In the genomic region with DNA sequence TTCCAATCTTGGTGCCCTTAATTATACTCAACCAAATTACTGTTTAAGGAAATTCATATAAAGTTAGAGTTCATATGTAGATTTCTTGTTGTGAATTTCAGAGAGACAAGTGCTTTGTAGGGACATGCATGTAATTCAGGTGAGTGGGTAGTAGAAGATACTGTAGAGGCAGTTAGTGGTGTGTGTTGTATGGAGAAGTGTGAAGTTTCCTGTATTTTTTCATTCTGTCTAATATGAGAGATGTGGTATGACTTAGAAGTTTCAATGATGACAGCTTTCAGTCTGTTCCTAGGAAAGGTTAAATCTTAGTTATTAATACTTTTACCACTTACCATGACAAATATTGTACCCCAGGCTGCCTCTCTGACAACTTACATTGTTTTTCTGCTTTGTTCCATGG, we compare ENCODE assay signal across 22 cellular contexts.
DNase-seq lines count a peak whose midpoint lies in the region; ATAC-seq, FAIRE-seq and TF ChIP-seq lines count a peak whose summit lies in the region.
"Had no signal": no experiment of that assay in that cellular context is flagged by ENCODE, and none has a peak within 500 bp of the region (broad histone marks: within the 10 kb centered on the region; RNA-seq: fewer than 3 reads in every experiment).

No MANE protein-coding gene starts in this region.

- no peaks in the 10 kb centered on the region for H3F3A ChIP-seq in GM23338 (replicated peaks; ENCODE audit: low read depth)

- no TSS peak for BruUV-seq in GM12878 (replicated peaks; lab: Mats Ljungman, UMichigan)

- no peak overlapping the region for H3K9ac ChIP-seq in GM12878 (ENCODE audit: control insufficient read depth, insufficient read depth, low read length)
- H3K9ac ChIP-seq: BLaER1 treated with 17β-estradiol and CSF1 and Interleukin-3, amounts not matched to agents 10 nM and 100 nM had no signal

- in situ Hi-C loops in GM12878 (cut with MboI), result no loop called here

- H3K4me2 ChIP-seq in GM23338 (no peak overlapping the region), GM12878 (ENCODE audit: control insufficient read depth, insufficient read depth) (no peak overlapping the region)
- H3K4me2 ChIP-seq: A549; BLaER1 treated with 17β-estradiol and CSF1 and Interleukin-3, amounts not matched to agents 10 nM and 100 nM had no signal

- H3K4me1 ChIP-seq in GM23338 (ENCODE audit: insufficient read depth) (peaks cover under 1% of the 10 kb centered on the region; the same call in 1 of the 2 replicates), GM12878 (ENCODE audit: control insufficient read depth, insufficient read depth, low read length) (no peaks in the 10 kb centered on the region)
- H3K4me1 ChIP-seq: A549; BLaER1 treated with 17β-estradiol and CSF1 and Interleukin-3, amounts not matched to agents 10 nM and 100 nM; Caco-2 had no signal

- H3K36me3 Mint-ChIP-seq in GM23338 (ENCODE audit: low read depth), result no peaks in the 10 kb centered on the region
- H3K36me3 Mint-ChIP-seq in activated T-helper 17 cell treated with anti-CD3 and anti-CD28 coated beads, Interleukin-2, amount 50 U/mL, for 72 hours (ENCODE audit: low read depth), result no peaks in the 10 kb centered on the region
- H3K36me3 Mint-ChIP-seq: CD8-positive, alpha-beta T cell had no signal

- no peak for TF ChIP-seq EP300 in GM12878 (IDR thresholded peaks at IDR 0.05; ENCODE audit: borderline replicate concordance in 1 of 2, control insufficient read depth in 1 of 2, low read depth in 2 of 2, low read length in 2 of 2)

- H3K27me3 ChIP-seq in GM23338 (ENCODE audit: insufficient read depth), result no peaks in the 10 kb centered on the region
- no peaks in the 10 kb centered on the region for H3K27me3 ChIP-seq in GM12878 (replicated peaks in 1 of 2; ENCODE audit: control insufficient read depth in 2 of 2, insufficient read depth in 2 of 2, low read length in 1 of 2)
- H3K27me3 ChIP-seq: BLaER1 treated with 17β-estradiol and CSF1 and Interleukin-3, amounts not matched to agents 10 nM and 100 nM had no signal

- FAIRE-seq in GM12878 (lab: Jason Lieb, UNC), result no peak
- FAIRE-seq: A549, D721Med, G401.6, GM12892, GM18507 had no signal

- H3K27ac Mint-ChIP-seq in GM23338, result no peak overlapping the region
- no peak overlapping the region for H3K27ac Mint-ChIP-seq in activated T-helper 17 cell treated with anti-CD3 and anti-CD28 coated beads, Interleukin-2, amount 50 U/mL, for 72 hours
- H3K27ac Mint-ChIP-seq: B cell; CD4-positive, alpha-beta T cell; CD8-positive, alpha-beta T cell had no signal

- H2AFZ ChIP-seq in GM23338 (peak overlapping the region; percentile 35; the same call in 1 of the 2 replicates), GM12878 (ENCODE audit: control insufficient read depth, low read depth, low read length) (no peak overlapping the region)

- POLR2A ChIA-PET in GM12878 (lab: Charles Lee), result no interaction called here

- H3K9me3 ChIP-seq in GM12878 (replicated peaks; ENCODE audit: control insufficient read depth, insufficient read depth, low read length), result no peaks in the 10 kb centered on the region
- H3K9me3 ChIP-seq: A549, Caco-2 had no signal

- ATAC-seq in GM23338 (no peak), GM12878 (peak; percentile 28; the same call in 2 of the 3 replicates), GM18867 (IDR thresholded peaks at IDR 0.05; ENCODE audit: unreplicated experiment) (no peak), GM21717 (IDR thresholded peaks at IDR 0.05; ENCODE audit: unreplicated experiment) (no peak)
- ATAC-seq in activated T-helper 17 cell treated with anti-CD3 and anti-CD28 coated beads, Interleukin-2, amount 50 U/mL, for 72 hours (replicated peaks), result peak; percentile 35
- ATAC-seq: A549; CD8-positive, alpha-beta T cell had no signal

- SMC1A ChIA-PET in GM12878 (lab: Charles Lee; ENCODE audit: uncharacterized antibody, unreplicated experiment), result no interaction called here

- no peak for TF ChIP-seq RAD21 in GM12878 (IDR thresholded peaks at IDR 0.05; ENCODE audit: insufficient read depth, low read depth, low read length)

- no peak for TF ChIP-seq POLR2A in GM12878 (IDR thresholded peaks at IDR 0.05; ENCODE audit: low read depth, low read length)

- H3K36me3 ChIP-seq in GM23338 (ENCODE audit: insufficient read depth) (no peaks in the 10 kb centered on the region; the same call in 1 of the 2 replicates), GM12878 (ENCODE audit: control insufficient read depth in 2 of 2, insufficient read depth in 2 of 2, low read length in 1 of 2) (no peaks in the 10 kb centered on the region)
- H3K36me3 ChIP-seq: BLaER1 treated with 17β-estradiol and CSF1 and Interleukin-3, amounts not matched to agents 10 nM and 100 nM had no signal

- H3K9me2 ChIP-seq in GM23338 (ENCODE audit: insufficient read depth), result peaks cover 4% of the 10 kb centered on the region; the same call in 1 of the 2 replicates

- intact Hi-C loops in GM12878 (cut with micrococcal nuclease; ENCODE audit: unreplicated experiment), result no loop called here

- RAD21 ChIA-PET in GM12878 (lab: Charles Lee; ENCODE audit: unreplicated experiment), result no interaction called here

- TF ChIP-seq CTCF in GM23338 (conservative IDR thresholded peaks at IDR 0.05; ENCODE audit: low read depth in 2 of 2) (no peak), GM12878 (IDR thresholded peaks at IDR 0.05 in 2 of 3, conservative IDR thresholded peaks at IDR 0.05 in 1 of 3; ENCODE audit: control insufficient read depth in 2 of 3, extremely low read depth in 1 of 3, insufficient read depth in 1 of 3, low read depth in 3 of 3, low read length in 3 of 3) (no peak)

- DNase-seq in GM23338 (ENCODE audit: low spot score) (no peak), GM12878 (ENCODE audit: low read depth, low spot score) (no peak), GOT3 (lab: John Stamatoyannopoulos, UW) (no peak)
- DNase-seq: AML-193; Caco-2; Calu3; CD4-positive, alpha-beta T cell; CD8-positive, alpha-beta T cell; DMS79 treated with DMSO at 0.1 percent for 48 hours; GF-D8 had no signal

- H3K4me3 ChIP-seq in GM23338 (no peak overlapping the region), GM12878 (no peak overlapping the region)
- H3K4me3 ChIP-seq: A549; BLaER1 treated with 17β-estradiol and CSF1 and Interleukin-3, amounts not matched to agents 10 nM and 100 nM had no signal

- H4K20me1 ChIP-seq in GM23338 (replicated peaks; ENCODE audit: insufficient read depth) (no peaks in the 10 kb centered on the region), GM12878 (ENCODE audit: control insufficient read depth, insufficient read depth) (no peaks in the 10 kb centered on the region)
- H4K20me1 ChIP-seq: BLaER1 treated with 17β-estradiol and CSF1 and Interleukin-3, amounts not matched to agents 10 nM and 100 nM had no signal

- no peaks in the 10 kb centered on the region; the same call in 2 of the 3 replicates for H3K9me3 Mint-ChIP-seq in GM23338
- H3K9me3 Mint-ChIP-seq in activated T-helper 17 cell treated with anti-CD3 and anti-CD28 coated beads, Interleukin-2, amount 50 U/mL, for 72 hours, result peaks cover 3% of the 10 kb centered on the region
- H3K9me3 Mint-ChIP-seq: CD4-positive, alpha-beta T cell had no signal

- H3K27me3 Mint-ChIP-seq in GM23338 (ENCODE audit: insufficient read depth, low read depth, poor library complexity), result no peaks in the 10 kb centered on the region
- peaks cover 3% of the 10 kb centered on the region for H3K27me3 Mint-ChIP-seq in activated T-helper 17 cell treated with anti-CD3 and anti-CD28 coated beads, Interleukin-2, amount 50 U/mL, for 72 hours
- H3K27me3 Mint-ChIP-seq: B cell; CD4-positive, alpha-beta T cell had no signal

- H3K27ac ChIP-seq in GM23338 (ENCODE audit: low read depth), result no peak overlapping the region
- H3K27ac ChIP-seq in GM12878 (ENCODE audit: control insufficient read depth, insufficient read depth), result no peak overlapping the region
- H3K27ac ChIP-seq: 22Rv1; A549; BLaER1 treated with 17β-estradiol and CSF1 and Interleukin-3, amounts not matched to agents 10 nM and 100 nM; C4-2B had no signal

- no peak overlapping the region for H3K4me3 Mint-ChIP-seq in GM23338
- no peak overlapping the region for H3K4me3 Mint-ChIP-seq in activated T-helper 17 cell treated with anti-CD3 and anti-CD28 coated beads, Interleukin-2, amount 50 U/mL, for 72 hours
- H3K4me3 Mint-ChIP-seq: B cell; CD4-positive, alpha-beta T cell; CD8-positive, alpha-beta T cell had no signal

- H3K79me2 ChIP-seq in GM23338 (replicated peaks; ENCODE audit: insufficient read depth), result no peaks in the 10 kb centered on the region
- no peaks in the 10 kb centered on the region for H3K79me2 ChIP-seq in GM12878 (ENCODE audit: control insufficient read depth, insufficient read depth, low read length)

- peaks cover 4% of the 10 kb centered on the region for H3K4me1 Mint-ChIP-seq in GM23338
- no peaks in the 10 kb centered on the region for H3K4me1 Mint-ChIP-seq in activated T-helper 17 cell treated with anti-CD3 and anti-CD28 coated beads, Interleukin-2, amount 50 U/mL, for 72 hours
- H3K4me1 Mint-ChIP-seq: B cell had no signal

- CTCF ChIA-PET in GM12878 (lab: Yijun Ruan, JAX), result no interaction called here

TF ChIP-seq in GM12878, 131 proteins besides CTCF, POLR2A, EP300 and RAD21:
- TF ChIP-seq YBX1 (IDR thresholded peaks at IDR 0.05), result no peak
- TF ChIP-seq HDGF (IDR thresholded peaks at IDR 0.05), result no peak
- TF ChIP-seq NRF1 (conservative IDR thresholded peaks at IDR 0.05; ENCODE audit: low read depth, low read length), result no peak
TF ChIP-seq in GM12878: peak in this region for 0.

Comparison
In these comparisons a context has a peak if more than half of its experiments do, and no peak if none do; other contexts are left out.
1. ATAC-seq: peak in activated T-helper 17 cell treated with anti-CD3 and anti-CD28 coated beads, Interleukin-2, amount 50 U/mL, for 72 hours (single experiment) and GM12878 (single experiment); none in GM23338 (single experiment), GM18867 (single experiment) and GM21717 (single experiment).